ENCODE assay signal across 1 cellular context in the genomic region with DNA sequence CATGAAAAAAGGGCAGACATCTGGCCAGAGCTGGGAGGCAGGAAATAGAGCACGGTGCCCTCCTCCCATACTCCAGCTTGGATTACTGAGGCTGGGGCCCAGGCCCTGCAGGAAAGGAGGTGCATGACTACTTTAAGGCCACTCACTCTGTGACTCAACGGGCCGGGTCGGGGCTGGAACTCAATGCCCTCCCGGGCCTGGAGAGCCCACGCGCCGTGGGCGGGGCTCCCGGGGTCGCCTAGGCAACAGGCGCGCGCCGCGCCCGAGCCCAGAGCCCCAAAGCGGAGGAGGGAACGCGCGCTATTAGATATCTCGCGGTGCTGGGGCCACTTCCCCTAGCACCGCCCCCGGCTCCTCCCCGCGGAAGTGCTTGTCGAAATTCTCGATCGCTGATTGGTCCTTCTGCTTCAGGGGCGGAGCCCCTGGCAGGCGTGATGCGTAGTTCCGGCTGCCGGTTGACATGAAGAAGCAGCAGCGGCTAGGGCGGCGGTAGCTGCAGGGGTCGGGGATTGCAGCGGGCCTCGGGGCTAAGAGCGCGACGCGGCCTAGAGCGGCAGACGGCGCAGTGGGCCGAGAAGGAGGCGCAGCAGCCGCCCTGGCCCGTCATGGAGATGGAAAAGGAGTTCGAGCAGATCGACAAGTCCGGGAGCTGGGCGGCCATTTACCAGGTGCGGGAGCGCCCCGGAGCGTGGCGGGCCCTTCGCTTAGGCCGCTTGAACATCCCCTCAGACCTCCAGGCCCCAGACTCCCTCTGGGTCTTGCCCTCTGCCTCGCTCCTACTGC.
TF ChIP-seq lines count a peak whose summit lies in the region.

Gene PTPN1 (plus strand): TSS at position 461 of the 783 bp plus-strand sequence. CDS start 145 bp downstream, at position 606.

TF ChIP-seq in K562, 482 proteins besides CTCF, POLR2A, EP300 and RAD21 (continued from another document and continues in another):
- TF ChIP-seq, protein P1, sequence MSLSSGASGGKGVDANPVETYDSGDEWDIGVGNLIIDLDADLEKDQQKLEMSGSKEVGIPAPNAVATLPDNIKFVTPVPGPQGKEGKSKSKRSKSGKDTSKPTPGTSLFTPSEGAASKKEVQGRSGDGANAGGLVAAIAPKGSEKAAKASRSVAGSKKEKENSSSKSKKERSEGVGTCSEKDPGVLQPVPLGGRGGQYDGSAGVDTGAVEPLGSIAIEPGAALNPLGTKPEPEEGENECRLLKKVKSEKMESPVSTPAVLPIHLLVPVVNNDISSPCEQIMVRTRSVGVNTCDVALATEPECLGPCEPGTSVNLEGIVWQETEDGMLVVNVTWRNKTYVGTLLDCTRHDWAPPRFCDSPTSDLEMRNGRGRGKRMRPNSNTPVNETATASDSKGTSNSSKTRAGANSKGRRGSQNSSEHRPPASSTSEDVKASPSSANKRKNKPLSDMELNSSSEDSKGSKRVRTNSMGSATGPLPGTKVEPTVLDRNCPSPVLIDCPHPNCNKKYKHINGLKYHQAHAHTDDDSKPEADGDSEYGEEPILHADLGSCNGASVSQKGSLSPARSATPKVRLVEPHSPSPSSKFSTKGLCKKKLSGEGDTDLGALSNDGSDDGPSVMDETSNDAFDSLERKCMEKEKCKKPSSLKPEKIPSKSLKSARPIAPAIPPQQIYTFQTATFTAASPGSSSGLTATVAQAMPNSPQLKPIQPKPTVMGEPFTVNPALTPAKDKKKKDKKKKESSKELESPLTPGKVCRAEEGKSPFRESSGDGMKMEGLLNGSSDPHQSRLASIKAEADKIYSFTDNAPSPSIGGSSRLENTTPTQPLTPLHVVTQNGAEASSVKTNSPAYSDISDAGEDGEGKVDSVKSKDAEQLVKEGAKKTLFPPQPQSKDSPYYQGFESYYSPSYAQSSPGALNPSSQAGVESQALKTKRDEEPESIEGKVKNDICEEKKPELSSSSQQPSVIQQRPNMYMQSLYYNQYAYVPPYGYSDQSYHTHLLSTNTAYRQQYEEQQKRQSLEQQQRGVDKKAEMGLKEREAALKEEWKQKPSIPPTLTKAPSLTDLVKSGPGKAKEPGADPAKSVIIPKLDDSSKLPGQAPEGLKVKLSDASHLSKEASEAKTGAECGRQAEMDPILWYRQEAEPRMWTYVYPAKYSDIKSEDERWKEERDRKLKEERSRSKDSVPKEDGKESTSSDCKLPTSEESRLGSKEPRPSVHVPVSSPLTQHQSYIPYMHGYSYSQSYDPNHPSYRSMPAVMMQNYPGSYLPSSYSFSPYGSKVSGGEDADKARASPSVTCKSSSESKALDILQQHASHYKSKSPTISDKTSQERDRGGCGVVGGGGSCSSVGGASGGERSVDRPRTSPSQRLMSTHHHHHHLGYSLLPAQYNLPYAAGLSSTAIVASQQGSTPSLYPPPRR (CRISPR knock-in tag; IDR thresholded peaks at IDR 0.05; ENCODE audit: borderline replicate concordance) = 0 out of 2 replicates have a peak, but pooled peaks have one; percentile 79
- TF ChIP-seq ZNF644 (tag; IDR thresholded peaks at IDR 0.05; ENCODE audit: low read depth) (0 out of 2 replicates have a peak, but pooled peaks have one; percentile 41), CBFB (CRISPR knock-in tag; IDR thresholded peaks at IDR 0.05) (no peak), ZNF253 (CRISPR knock-in tag; conservative IDR thresholded peaks at IDR 0.05) (no peak), COPS2 (conservative IDR thresholded peaks at IDR 0.05) (no peak), NR3C1 (CRISPR knock-in tag; IDR thresholded peaks at IDR 0.05) (no peak; the same call in 1 of the 2 replicates), KHSRP (IDR thresholded peaks at IDR 0.05) (no peak), KLF10 (CRISPR knock-in tag; IDR thresholded peaks at IDR 0.05) (no peak), ZSCAN29 (IDR thresholded peaks at IDR 0.05) (no peak), TCF15 (CRISPR knock-in tag; IDR thresholded peaks at IDR 0.05) (no peak), SMC3 (conservative IDR thresholded peaks at IDR 0.05; ENCODE audit: insufficient read depth, low read depth, low read length) (no peak), RCOR1 (IDR thresholded peaks at IDR 0.05; ENCODE audit: borderline replicate concordance in 1 of 2, low read depth in 2 of 2, low read length in 2 of 2) (peak in 1 of 2 experiments; percentile 57; a peak in 1 of 4 replicates), POLR3A (IDR thresholded peaks at IDR 0.05; ENCODE audit: borderline replicate concordance, extremely low read depth, insufficient read depth, insufficient read length) (no peak), ZNF354B (CRISPR knock-in tag; IDR thresholded peaks at IDR 0.05) (no peak), ZNF583 (CRISPR knock-in tag; IDR thresholded peaks at IDR 0.05) (no peak), MTA1 (IDR thresholded peaks at IDR 0.05; ENCODE audit: borderline replicate concordance) (no peak), PATZ1 (CRISPR knock-in tag; IDR thresholded peaks at IDR 0.05; ENCODE audit: borderline replicate concordance) (no peak), ZBTB43 (CRISPR knock-in tag; IDR thresholded peaks at IDR 0.05) (no peak), CBFA2T2 (conservative IDR thresholded peaks at IDR 0.05) (no peak), HDAC6 (IDR thresholded peaks at IDR 0.05; ENCODE audit: low read depth, low read length) (no peak), ZNF561 (CRISPR knock-in tag; conservative IDR thresholded peaks at IDR 0.05) (no peak), RAD51 (IDR thresholded peaks at IDR 0.05; ENCODE audit: borderline replicate concordance, low read depth) (no peak), SMARCC2 (IDR thresholded peaks at IDR 0.05; ENCODE audit: low read depth) (no peak), TAF1 (IDR thresholded peaks at IDR 0.05; ENCODE audit: control insufficient read depth, extremely low read depth, insufficient read depth, low read length, severe bottlenecking) (peak; percentile 99), ARHGAP35 (IDR thresholded peaks at IDR 0.05; ENCODE audit: partially characterized antibody) (no peak), ZNF707 (CRISPR knock-in tag; conservative IDR thresholded peaks at IDR 0.05) (no peak), NCOA2 (IDR thresholded peaks at IDR 0.05; ENCODE audit: partially characterized antibody in 2 of 2) (no peak)
- TF ChIP-seq, protein P2, sequence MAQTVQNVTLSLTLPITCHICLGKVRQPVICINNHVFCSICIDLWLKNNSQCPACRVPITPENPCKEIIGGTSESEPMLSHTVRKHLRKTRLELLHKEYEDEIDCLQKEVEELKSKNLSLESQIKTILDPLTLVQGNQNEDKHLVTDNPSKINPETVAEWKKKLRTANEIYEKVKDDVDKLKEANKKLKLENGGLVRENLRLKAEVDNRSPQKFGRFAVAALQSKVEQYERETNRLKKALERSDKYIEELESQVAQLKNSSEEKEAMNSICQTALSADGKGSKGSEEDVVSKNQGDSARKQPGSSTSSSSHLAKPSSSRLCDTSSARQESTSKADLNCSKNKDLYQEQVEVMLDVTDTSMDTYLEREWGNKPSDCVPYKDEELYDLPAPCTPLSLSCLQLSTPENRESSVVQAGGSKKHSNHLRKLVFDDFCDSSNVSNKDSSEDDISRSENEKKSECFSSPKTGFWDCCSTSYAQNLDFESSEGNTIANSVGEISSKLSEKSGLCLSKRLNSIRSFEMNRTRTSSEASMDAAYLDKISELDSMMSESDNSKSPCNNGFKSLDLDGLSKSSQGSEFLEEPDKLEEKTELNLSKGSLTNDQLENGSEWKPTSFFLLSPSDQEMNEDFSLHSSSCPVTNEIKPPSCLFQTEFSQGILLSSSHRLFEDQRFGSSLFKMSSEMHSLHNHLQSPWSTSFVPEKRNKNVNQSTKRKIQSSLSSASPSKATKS (CRISPR knock-in tag; IDR thresholded peaks at IDR 0.05) = no peak
- TF ChIP-seq, protein P3, sequence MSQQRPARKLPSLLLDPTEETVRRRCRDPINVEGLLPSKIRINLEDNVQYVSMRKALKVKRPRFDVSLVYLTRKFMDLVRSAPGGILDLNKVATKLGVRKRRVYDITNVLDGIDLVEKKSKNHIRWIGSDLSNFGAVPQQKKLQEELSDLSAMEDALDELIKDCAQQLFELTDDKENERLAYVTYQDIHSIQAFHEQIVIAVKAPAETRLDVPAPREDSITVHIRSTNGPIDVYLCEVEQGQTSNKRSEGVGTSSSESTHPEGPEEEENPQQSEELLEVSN (IDR thresholded peaks at IDR 0.05; ENCODE audit: borderline replicate concordance in 1 of 2, extremely low read depth in 1 of 2, insufficient read depth in 1 of 2, insufficient read length in 1 of 2, low read depth in 1 of 2, low read length in 1 of 2, poor library complexity in 1 of 2, severe bottlenecking in 1 of 2) = peak in 1 of 2 experiments; percentile 38
- TF ChIP-seq, protein P4, sequence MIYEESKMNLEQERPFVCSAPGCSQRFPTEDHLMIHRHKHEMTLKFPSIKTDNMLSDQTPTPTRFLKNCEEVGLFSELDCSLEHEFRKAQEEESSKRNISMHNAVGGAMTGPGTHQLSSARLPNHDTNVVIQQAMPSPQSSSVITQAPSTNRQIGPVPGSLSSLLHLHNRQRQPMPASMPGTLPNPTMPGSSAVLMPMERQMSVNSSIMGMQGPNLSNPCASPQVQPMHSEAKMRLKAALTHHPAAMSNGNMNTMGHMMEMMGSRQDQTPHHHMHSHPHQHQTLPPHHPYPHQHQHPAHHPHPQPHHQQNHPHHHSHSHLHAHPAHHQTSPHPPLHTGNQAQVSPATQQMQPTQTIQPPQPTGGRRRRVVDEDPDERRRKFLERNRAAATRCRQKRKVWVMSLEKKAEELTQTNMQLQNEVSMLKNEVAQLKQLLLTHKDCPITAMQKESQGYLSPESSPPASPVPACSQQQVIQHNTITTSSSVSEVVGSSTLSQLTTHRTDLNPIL (CRISPR knock-in tag; IDR thresholded peaks at IDR 0.05) = no peak
- TF ChIP-seq, protein P5, sequence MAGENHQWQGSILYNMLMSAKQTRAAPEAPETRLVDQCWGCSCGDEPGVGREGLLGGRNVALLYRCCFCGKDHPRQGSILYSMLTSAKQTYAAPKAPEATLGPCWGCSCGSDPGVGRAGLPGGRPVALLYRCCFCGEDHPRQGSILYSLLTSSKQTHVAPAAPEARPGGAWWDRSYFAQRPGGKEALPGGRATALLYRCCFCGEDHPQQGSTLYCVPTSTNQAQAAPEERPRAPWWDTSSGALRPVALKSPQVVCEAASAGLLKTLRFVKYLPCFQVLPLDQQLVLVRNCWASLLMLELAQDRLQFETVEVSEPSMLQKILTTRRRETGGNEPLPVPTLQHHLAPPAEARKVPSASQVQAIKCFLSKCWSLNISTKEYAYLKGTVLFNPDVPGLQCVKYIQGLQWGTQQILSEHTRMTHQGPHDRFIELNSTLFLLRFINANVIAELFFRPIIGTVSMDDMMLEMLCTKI (IDR thresholded peaks at IDR 0.05; ENCODE audit: partially characterized antibody) = no peak
- TF ChIP-seq, protein P6, sequence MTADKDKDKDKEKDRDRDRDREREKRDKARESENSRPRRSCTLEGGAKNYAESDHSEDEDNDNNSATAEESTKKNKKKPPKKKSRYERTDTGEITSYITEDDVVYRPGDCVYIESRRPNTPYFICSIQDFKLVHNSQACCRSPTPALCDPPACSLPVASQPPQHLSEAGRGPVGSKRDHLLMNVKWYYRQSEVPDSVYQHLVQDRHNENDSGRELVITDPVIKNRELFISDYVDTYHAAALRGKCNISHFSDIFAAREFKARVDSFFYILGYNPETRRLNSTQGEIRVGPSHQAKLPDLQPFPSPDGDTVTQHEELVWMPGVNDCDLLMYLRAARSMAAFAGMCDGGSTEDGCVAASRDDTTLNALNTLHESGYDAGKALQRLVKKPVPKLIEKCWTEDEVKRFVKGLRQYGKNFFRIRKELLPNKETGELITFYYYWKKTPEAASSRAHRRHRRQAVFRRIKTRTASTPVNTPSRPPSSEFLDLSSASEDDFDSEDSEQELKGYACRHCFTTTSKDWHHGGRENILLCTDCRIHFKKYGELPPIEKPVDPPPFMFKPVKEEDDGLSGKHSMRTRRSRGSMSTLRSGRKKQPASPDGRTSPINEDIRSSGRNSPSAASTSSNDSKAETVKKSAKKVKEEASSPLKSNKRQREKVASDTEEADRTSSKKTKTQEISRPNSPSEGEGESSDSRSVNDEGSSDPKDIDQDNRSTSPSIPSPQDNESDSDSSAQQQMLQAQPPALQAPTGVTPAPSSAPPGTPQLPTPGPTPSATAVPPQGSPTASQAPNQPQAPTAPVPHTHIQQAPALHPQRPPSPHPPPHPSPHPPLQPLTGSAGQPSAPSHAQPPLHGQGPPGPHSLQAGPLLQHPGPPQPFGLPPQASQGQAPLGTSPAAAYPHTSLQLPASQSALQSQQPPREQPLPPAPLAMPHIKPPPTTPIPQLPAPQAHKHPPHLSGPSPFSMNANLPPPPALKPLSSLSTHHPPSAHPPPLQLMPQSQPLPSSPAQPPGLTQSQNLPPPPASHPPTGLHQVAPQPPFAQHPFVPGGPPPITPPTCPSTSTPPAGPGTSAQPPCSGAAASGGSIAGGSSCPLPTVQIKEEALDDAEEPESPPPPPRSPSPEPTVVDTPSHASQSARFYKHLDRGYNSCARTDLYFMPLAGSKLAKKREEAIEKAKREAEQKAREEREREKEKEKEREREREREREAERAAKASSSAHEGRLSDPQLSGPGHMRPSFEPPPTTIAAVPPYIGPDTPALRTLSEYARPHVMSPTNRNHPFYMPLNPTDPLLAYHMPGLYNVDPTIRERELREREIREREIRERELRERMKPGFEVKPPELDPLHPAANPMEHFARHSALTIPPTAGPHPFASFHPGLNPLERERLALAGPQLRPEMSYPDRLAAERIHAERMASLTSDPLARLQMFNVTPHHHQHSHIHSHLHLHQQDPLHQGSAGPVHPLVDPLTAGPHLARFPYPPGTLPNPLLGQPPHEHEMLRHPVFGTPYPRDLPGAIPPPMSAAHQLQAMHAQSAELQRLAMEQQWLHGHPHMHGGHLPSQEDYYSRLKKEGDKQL (CRISPR knock-in tag; IDR thresholded peaks at IDR 0.05; ENCODE audit: borderline replicate concordance) = no peak; the same call in 1 of the 2 replicates
